In the genomic region with DNA sequence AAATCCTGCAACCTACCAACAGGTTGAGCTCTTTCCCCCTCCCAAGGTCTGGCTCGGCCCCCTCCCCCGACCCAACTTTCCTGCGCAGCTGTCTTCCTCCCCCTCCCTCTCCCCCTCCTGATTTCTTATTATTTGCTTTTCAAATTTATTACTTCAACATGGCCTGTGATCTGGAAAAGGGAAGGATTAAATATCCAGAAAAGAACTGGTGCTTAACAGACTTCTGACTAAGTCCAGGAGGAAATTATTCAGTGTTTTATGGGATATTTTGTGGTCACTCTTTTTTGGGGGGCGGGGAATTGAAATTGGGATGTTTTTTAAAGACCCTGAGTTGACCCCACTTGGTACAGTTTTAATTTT, we compare ENCODE assay signal across 1 cellular context.
TF ChIP-seq lines count a peak whose summit lies in the region.

No MANE protein-coding gene starts in this region.

TF ChIP-seq in GM12878, 131 proteins besides CTCF, POLR2A, EP300 and RAD21:
- TF ChIP-seq, protein P1, sequence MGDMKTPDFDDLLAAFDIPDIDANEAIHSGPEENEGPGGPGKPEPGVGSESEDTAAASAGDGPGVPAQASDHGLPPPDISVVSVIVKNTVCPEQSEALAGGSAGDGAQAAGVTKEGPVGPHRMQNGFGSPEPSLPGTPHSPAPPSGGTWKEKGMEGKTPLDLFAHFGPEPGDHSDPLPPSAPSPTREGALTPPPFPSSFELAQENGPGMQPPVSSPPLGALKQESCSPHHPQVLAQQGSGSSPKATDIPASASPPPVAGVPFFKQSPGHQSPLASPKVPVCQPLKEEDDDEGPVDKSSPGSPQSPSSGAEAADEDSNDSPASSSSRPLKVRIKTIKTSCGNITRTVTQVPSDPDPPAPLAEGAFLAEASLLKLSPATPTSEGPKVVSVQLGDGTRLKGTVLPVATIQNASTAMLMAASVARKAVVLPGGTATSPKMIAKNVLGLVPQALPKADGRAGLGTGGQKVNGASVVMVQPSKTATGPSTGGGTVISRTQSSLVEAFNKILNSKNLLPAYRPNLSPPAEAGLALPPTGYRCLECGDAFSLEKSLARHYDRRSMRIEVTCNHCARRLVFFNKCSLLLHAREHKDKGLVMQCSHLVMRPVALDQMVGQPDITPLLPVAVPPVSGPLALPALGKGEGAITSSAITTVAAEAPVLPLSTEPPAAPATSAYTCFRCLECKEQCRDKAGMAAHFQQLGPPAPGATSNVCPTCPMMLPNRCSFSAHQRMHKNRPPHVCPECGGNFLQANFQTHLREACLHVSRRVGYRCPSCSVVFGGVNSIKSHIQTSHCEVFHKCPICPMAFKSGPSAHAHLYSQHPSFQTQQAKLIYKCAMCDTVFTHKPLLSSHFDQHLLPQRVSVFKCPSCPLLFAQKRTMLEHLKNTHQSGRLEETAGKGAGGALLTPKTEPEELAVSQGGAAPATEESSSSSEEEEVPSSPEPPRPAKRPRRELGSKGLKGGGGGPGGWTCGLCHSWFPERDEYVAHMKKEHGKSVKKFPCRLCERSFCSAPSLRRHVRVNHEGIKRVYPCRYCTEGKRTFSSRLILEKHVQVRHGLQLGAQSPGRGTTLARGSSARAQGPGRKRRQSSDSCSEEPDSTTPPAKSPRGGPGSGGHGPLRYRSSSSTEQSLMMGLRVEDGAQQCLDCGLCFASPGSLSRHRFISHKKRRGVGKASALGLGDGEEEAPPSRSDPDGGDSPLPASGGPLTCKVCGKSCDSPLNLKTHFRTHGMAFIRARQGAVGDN (IDR thresholded peaks at IDR 0.05) = no peak
- TF ChIP-seq TCF7 (IDR thresholded peaks at IDR 0.05; ENCODE audit: borderline replicate concordance) (no peak), KDM1A (IDR thresholded peaks at IDR 0.05; ENCODE audit: borderline replicate concordance) (0 out of 2 replicates have a peak, but pooled peaks have one; percentile 51), HDAC6 (IDR thresholded peaks at IDR 0.05; ENCODE audit: unreplicated experiment) (no peak), MYB (IDR thresholded peaks at IDR 0.05; ENCODE audit: borderline replicate concordance, low read depth, low read length) (no peak), BHLHE40 (IDR thresholded peaks at IDR 0.05; ENCODE audit: borderline replicate concordance in 1 of 2, low read depth in 2 of 2, low read length in 1 of 2) (no peak)
TF ChIP-seq in GM12878: peak in this region for 1.
